ENCODE assay signal across 23 cellular contexts in the genomic region with DNA sequence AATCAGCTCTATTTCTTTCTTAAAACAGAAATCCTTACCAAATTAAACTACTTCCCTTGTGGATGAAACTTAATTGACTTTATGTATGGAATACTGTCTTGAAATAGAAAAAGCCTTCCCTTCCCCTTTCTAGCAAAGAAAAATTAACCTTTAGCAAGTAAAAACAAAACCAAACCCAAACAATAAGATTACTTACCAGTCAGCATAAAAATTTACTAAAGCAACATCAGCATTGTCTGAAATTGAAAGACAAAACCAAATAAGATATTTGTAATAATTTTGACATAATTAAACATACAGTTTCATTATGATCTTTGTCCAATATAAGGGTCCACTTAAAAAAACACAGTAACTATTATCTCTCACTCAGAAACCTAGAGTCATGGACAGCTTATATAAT.
"Had no signal": no experiment of that assay in that cellular context is flagged by ENCODE, and none has a peak within 500 bp of the region (broad histone marks: within the 10 kb centered on the region; RNA-seq: fewer than 3 reads in every experiment).

No MANE protein-coding gene starts in this region.

- H3K4me3 Mint-ChIP-seq: activated B cell treated with CpG ODN at 0.5 μM for 24 hours; activated CD4-positive, alpha-beta T cell treated with anti-CD3 and anti-CD28 coated beads for 36 hours; activated T-cell treated with anti-CD3 and anti-CD28 coated beads, Interleukin-2, amount 50 U/mL, for 72 hours; nephron had no signal

- H3K4me2 ChIP-seq: hepatocyte had no signal

- ATAC-seq: activated CD4-positive, alpha-beta T cell treated with anti-CD3 and anti-CD28 coated beads for 36 hours; activated T-cell treated with anti-CD3 and anti-CD28 coated beads, Interleukin-2, amount 50 U/mL, for 72 hours; body of pancreas; foreskin keratinocyte; pancreas; psoas muscle had no signal

- H3K4me3 ChIP-seq: body of pancreas, hepatocyte, pancreas, psoas muscle, right atrium auricular region, transverse colon had no signal

- H3K9me3 ChIP-seq: body of pancreas, pancreas, psoas muscle, right atrium auricular region, transverse colon had no signal

- H3K9me3 Mint-ChIP-seq: activated B cell treated with CpG ODN at 0.5 μM for 24 hours; activated T-cell treated with anti-CD3 and anti-CD28 coated beads, Interleukin-2, amount 50 U/mL, for 72 hours; nephron had no signal

- FAIRE-seq: pancreas, urothelium cell line had no signal

- H3K27me3 Mint-ChIP-seq: activated B cell treated with CpG ODN at 0.5 μM for 24 hours; activated CD4-positive, alpha-beta T cell treated with anti-CD3 and anti-CD28 coated beads for 36 hours had no signal

- H3K4me1 ChIP-seq: body of pancreas, foreskin keratinocyte, psoas muscle, right atrium auricular region, transverse colon had no signal

- H3K27me3 ChIP-seq: body of pancreas, foreskin keratinocyte, hepatocyte, pancreas, right atrium auricular region, transverse colon had no signal

- H2AFZ ChIP-seq: hepatocyte had no signal

- H3K27ac ChIP-seq: body of pancreas, foreskin keratinocyte, hepatocyte, pancreas, psoas muscle, right atrium auricular region, transverse colon had no signal

- H3K27ac Mint-ChIP-seq: activated CD4-positive, alpha-beta T cell treated with anti-CD3 and anti-CD28 coated beads for 36 hours; activated T-cell treated with anti-CD3 and anti-CD28 coated beads, Interleukin-2, amount 50 U/mL, for 72 hours; nephron had no signal

- H3K4me1 Mint-ChIP-seq: nephron had no signal

- DNase-seq: activated B cell treated with CpG ODN at 0.5 μM for 24 hours; activated CD4-positive, alpha-beta T cell treated with anti-CD3 and anti-CD28 coated beads for 36 hours; activated CD4-positive, alpha-beta T cell treated with anti-CD3 and anti-CD28 coated beads, Interleukin-2, amount 50 U/mL, for 4 hours; activated CD8-positive, alpha-beta memory T cell treated with anti-CD3 and anti-CD28 coated beads for 24 hours; activated CD8-positive, alpha-beta memory T cell treated with anti-CD3 and anti-CD28 coated beads, Interleukin-2, amount 50 U/mL, for 48 hours; activated effector memory CD4-positive, alpha-beta T cell treated with anti-CD3 and anti-CD28 coated beads, Interleukin-2, amount 50 U/mL, for 16 hours; activated naive CD4-positive, alpha-beta T cell treated with anti-CD3 and anti-CD28 coated beads, Interleukin-2, amount 50 U/mL, for 16 hours; activated T-cell treated with anti-CD3 and anti-CD28 coated beads, Interleukin-2, amount 50 U/mL, for 72 hours; anterior cingulate cortex; body of pancreas; dermis blood vessel endothelial cell; effector CD8-positive, alpha-beta T cell; foreskin keratinocyte; glutamatergic neuron; pancreas; psoas muscle; stimulated activated CD4-positive, alpha-beta T cell treated with anti-CD3 and anti-CD28 coated beads, Interleukin-4, amount 100 ng/mL, for 4 hours; T1000; transverse colon had no signal

- H3K36me3 ChIP-seq: right atrium auricular region, transverse colon had no signal
